Comparison of ENCODE assay signal across 7 cellular contexts in the genomic region with DNA sequence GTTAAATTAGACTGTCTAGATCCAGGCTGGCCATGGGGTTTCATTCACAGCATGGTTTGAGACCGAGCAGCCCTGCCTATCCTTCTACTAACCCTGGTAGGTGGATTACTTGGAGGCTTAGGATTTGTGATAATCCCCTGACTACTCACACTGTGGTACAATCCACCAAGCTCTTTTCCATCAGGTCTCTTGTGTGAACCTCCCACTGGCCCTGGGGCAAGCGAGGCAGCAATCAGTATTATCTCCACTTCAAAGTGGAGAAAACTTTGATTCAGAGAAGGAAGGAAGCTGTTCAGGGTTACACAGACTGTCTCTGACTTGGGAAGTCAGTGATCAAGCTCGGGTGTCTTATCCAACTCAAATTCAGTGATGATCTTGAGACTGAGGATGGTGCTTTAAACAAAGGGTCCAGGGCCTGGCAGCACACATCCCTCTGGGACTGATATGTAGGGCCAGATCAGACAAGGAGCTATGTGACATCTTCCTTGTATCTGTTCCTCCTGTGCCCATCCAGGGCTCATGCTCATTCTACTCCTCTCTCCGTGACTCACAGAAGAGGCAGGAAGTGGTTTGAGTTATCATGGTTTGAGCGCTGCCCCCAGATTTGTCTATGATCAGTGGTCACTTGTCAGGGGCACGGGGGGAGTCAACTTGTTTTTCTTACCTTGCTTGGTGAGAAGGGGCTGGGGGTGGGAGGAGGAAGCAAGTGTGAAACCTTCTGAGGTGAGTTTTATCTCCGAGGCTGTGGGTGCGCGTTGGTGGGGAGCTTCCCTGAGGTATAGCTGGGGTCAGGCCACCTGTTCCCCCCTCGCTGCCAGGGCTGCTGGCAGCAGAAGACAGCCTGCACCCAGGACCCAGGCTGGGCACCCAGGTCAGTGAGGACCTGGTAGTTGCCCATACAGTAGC. TPM values are rescaled to one million over a fixed set of nuclear protein-coding genes. Genes with fewer than 3 reads are reported as not detected.
DNase-seq lines count a peak whose midpoint lies in the region; ATAC-seq and TF ChIP-seq lines count a peak whose summit lies in the region.

No MANE protein-coding gene starts in this region.

- CTCF ChIA-PET in activated CD4-positive, alpha-beta T cell treated with anti-CD3 and anti-CD28 coated beads for 36 hours (lab: Charles Lee): interaction anchor here (0.6 to 1.8 kb wide), 12 partner anchors 9 to 239 kb away, joined by 3 to 5 read pairs (median 4); no protein-coding TSS in a partner anchor

- TF ChIP-seq CTCF in mesothelial cell of epicardium (IDR thresholded peaks at IDR 0.05; ENCODE audit: unreplicated experiment): no peak

- POLR2A ChIA-PET in activated CD4-positive, alpha-beta T cell treated with anti-CD3 and anti-CD28 coated beads for 36 hours (lab: Charles Lee): interaction anchor here (1.0 to 1.4 kb wide), 3 partner anchors 12 to 70 kb away, joined by 4 to 8 read pairs (median 5); no protein-coding TSS in a partner anchor

- ATAC-seq in GM19351 (IDR thresholded peaks at IDR 0.05; ENCODE audit: unreplicated experiment): peak; percentile 53
- ATAC-seq in HG03442 (IDR thresholded peaks at IDR 0.05; ENCODE audit: unreplicated experiment): peak; percentile 50
- peak; percentile 72 for ATAC-seq in activated CD4-positive, alpha-beta T cell treated with anti-CD3 and anti-CD28 coated beads for 36 hours

- H3K36me3 Mint-ChIP-seq in activated CD4-positive, alpha-beta T cell treated with anti-CD3 and anti-CD28 coated beads for 36 hours (ENCODE audit: low read depth): no peaks in the 10 kb centered on the region
- peaks cover 2% of the 10 kb centered on the region for H3K36me3 Mint-ChIP-seq in mesothelial cell of epicardium

- no peaks in the 10 kb centered on the region for H3K9me3 Mint-ChIP-seq in activated CD4-positive, alpha-beta T cell treated with anti-CD3 and anti-CD28 coated beads for 36 hours (ENCODE audit: low read depth)
- no peaks in the 10 kb centered on the region for H3K9me3 Mint-ChIP-seq in mesothelial cell of epicardium

- H3K4me1 Mint-ChIP-seq in activated CD4-positive, alpha-beta T cell treated with anti-CD3 and anti-CD28 coated beads for 36 hours: peaks cover 58% of the 10 kb centered on the region
- no peaks in the 10 kb centered on the region for H3K4me1 Mint-ChIP-seq in mesothelial cell of epicardium

- H3K27me3 Mint-ChIP-seq in activated CD4-positive, alpha-beta T cell treated with anti-CD3 and anti-CD28 coated beads for 36 hours: no peaks in the 10 kb centered on the region
- no peaks in the 10 kb centered on the region for H3K27me3 Mint-ChIP-seq in mesothelial cell of epicardium (ENCODE audit: low read depth)

- peak overlapping the region; percentile 93 for H3K27ac Mint-ChIP-seq in activated CD4-positive, alpha-beta T cell treated with anti-CD3 and anti-CD28 coated beads for 36 hours
- H3K27ac Mint-ChIP-seq in mesothelial cell of epicardium: no peak overlapping the region

- intact Hi-C loops in activated CD4-positive, alpha-beta T cell treated with anti-CD3 and anti-CD28 coated beads for 36 hours (cut with DNase I, micrococcal nuclease): loop anchor here (1.0 to 10.0 kb wide), 3 partner anchors 67 to 873 kb away; a partner anchor contains a TSS

- H3K4me3 Mint-ChIP-seq in activated CD4-positive, alpha-beta T cell treated with anti-CD3 and anti-CD28 coated beads for 36 hours: peak overlapping the region; percentile 57
- no peak overlapping the region for H3K4me3 Mint-ChIP-seq in mesothelial cell of epicardium

- DNase-seq in activated CD4-positive, alpha-beta T cell treated with anti-CD3 and anti-CD28 coated beads for 36 hours: peak; percentile 84
- DNase-seq in effector CD8-positive, alpha-beta T cell (lab: John Stamatoyannopoulos, UW): peak; percentile 30
- DNase-seq in stimulated activated CD8-positive, alpha-beta memory T cell treated with anti-CD3 and anti-CD28 coated beads, Interleukin-15, amount 100 ng/mL, for 4 hours (ENCODE audit: low read depth in 2 of 2): peak; percentile 64 to 82
- no peak for DNase-seq in mesothelial cell of epicardium (ENCODE audit: low spot score in 2 of 2, unreplicated experiment in 2 of 2)
- no peak for DNase-seq in NCI-H1694 (lab: John Stamatoyannopoulos, UW)

RNA-seq across cellular contexts. Expression of a gene that starts 48.6 kb away (rescaled TPM):
- total RNA-seq in activated CD4-positive, alpha-beta T cell treated with anti-CD3 and anti-CD28 coated beads for 36 hours: 10 to 100 TPM; 55.9 to 62.2 TPM
- 24.9 to 26.6 TPM (median 26.3 TPM) in 3 replicates for total RNA-seq in mesothelial cell of epicardium

Comparison
In these comparisons a context has a peak if more than half of its experiments do, and no peak if none do; other contexts are left out.
1. DNase-seq: peak in activated CD4-positive, alpha-beta T cell treated with anti-CD3 and anti-CD28 coated beads for 36 hours (single experiment), effector CD8-positive, alpha-beta T cell (single experiment) and stimulated activated CD8-positive, alpha-beta memory T cell treated with anti-CD3 and anti-CD28 coated beads, Interleukin-15, amount 100 ng/mL, for 4 hours (2 of 2); none in mesothelial cell of epicardium (0 of 2) and NCI-H1694 (single experiment).
2. Peak in every context shown above with its lines, with median percentiles within 50 percentile points of each other: ATAC-seq.